In genomic region chrX:135086197-135086854, GRCh38 we compare ENCODE assay signal across 9 cellular contexts. TPM values are rescaled to one million over a fixed set of nuclear protein-coding genes. Genes with fewer than 3 reads are reported as not detected.
DNase-seq lines count a peak whose midpoint lies in the region; ATAC-seq and TF ChIP-seq lines count a peak whose summit lies in the region.
"Had no signal": no experiment of that assay in that cellular context is flagged by ENCODE, and none has a peak within 500 bp of the region (broad histone marks: within the 10 kb centered on the region; RNA-seq: fewer than 3 reads in every experiment).

No MANE protein-coding gene starts in this region.

- ATAC-seq in GM21515 (IDR thresholded peaks at IDR 0.05; ENCODE audit: unreplicated experiment) = peak; percentile 87
- ATAC-seq in right cardiac atrium = peak; percentile 56 to 74

- peak overlapping the region; percentile 67; the same call in 1 of the 2 replicates for H2AFZ ChIP-seq in OCI-LY7 (ENCODE audit: low read length)

- peaks cover 12% of the 10 kb centered on the region for H3K27me3 ChIP-seq in adrenal gland
- no peaks in the 10 kb centered on the region for H3K27me3 ChIP-seq in right cardiac atrium (ENCODE audit: control insufficient read depth, insufficient read depth)

- peak; percentile 77 for TF ChIP-seq CTCF in OCI-LY7 (conservative IDR thresholded peaks at IDR 0.05; ENCODE audit: low read length)
- TF ChIP-seq CTCF in adrenal gland (IDR thresholded peaks at IDR 0.05) = peak; percentile 31 to 62 (median 46)

- no peaks in the 10 kb centered on the region for H3K79me2 ChIP-seq in OCI-LY7 (ENCODE audit: insufficient read depth, low read depth, low read length)

- no peak overlapping the region for H3K27ac ChIP-seq in OCI-LY7 (ENCODE audit: low read depth, low read length, poor library complexity, severe bottlenecking)
- no peak overlapping the region for H3K27ac ChIP-seq in adrenal gland
- H3K27ac ChIP-seq in right cardiac atrium (ENCODE audit: low read length) = no peak overlapping the region

- intact Hi-C loops in OCI-LY7 (cut with micrococcal nuclease; ENCODE audit: unreplicated experiment) = loop anchor here (2.0 kb wide), 1 partner anchor 122 kb away; no protein-coding TSS in a partner anchor
- intact Hi-C loops in adrenal gland (cut with DNase I) = loop anchor here in 1 of 2 donors (5.0 kb wide), 1 partner anchor 119 kb away; no protein-coding TSS in a partner anchor
- intact Hi-C loops in right cardiac atrium (cut with DNase I) = loop anchor here in 1 of 4 donors (10.0 kb wide), 1 partner anchor 122 kb away; no protein-coding TSS in a partner anchor

- POLR2A ChIA-PET in OCI-LY7 (lab: Charles Lee) = no interaction called here

- DNase-seq in NCI-H1417 (lab: John Stamatoyannopoulos, UW) = peak; percentile 52 to 84 (median 78)
- no peak for DNase-seq in NCI-H1417 treated with DMSO at 0.1 percent for 48 hours (lab: John Stamatoyannopoulos, UW)
- DNase-seq in HuH-7 (ENCODE audit: low spot score) = peak; percentile 49
- peak; percentile 71 for DNase-seq in OCI-LY7 (ENCODE audit: low spot score)
- DNase-seq in adrenal gland = peak in 6 of 7 donors; percentile 31 to 55 (median 46)
- DNase-seq in right cardiac atrium = no peak
- DNase-seq in smooth muscle cell of the brain vasculature (ENCODE audit: low read depth, low spot score) = peak; percentile 24

- H4K20me1 ChIP-seq in OCI-LY7 (ENCODE audit: insufficient read depth, low read length) = no peaks in the 10 kb centered on the region

- H3K4me3 ChIP-seq in OCI-LY7 (ENCODE audit: low read depth, low read length, poor library complexity, severe bottlenecking) = no peak overlapping the region
- H3K4me3 ChIP-seq in adrenal gland = no peak overlapping the region
- no peak overlapping the region for H3K4me3 ChIP-seq in right cardiac atrium (ENCODE audit: low read length)

- no TSS peak for BruUV-seq in OCI-LY7 (replicated peaks; lab: Mats Ljungman, UMichigan)

- no peak overlapping the region for H3K4me2 ChIP-seq in OCI-LY7 (ENCODE audit: low read length)

- H3K36me3 ChIP-seq in OCI-LY7 (ENCODE audit: insufficient read depth, low read length) (no peaks in the 10 kb centered on the region), adrenal gland (replicated peaks in 1 of 2) (no peaks in the 10 kb centered on the region)

- TF ChIP-seq POLR2A in adrenal gland (IDR thresholded peaks at IDR 0.05) = no peak

- CTCF ChIA-PET in OCI-LY7 (lab: Charles Lee; ENCODE audit: unreplicated experiment) = no interaction called here

- WGBS in adrenal gland, 4 donors = 0 to 9% (median 4%) methylated on average over 4 of the region's 4 CpGs
- 5% methylated on average over 4 of the region's 4 CpGs for WGBS in right cardiac atrium

- H3K9me2 ChIP-seq in OCI-LY7 (ENCODE audit: insufficient read depth, low read length) = no peaks in the 10 kb centered on the region

- H3K9me3 ChIP-seq in OCI-LY7 (ENCODE audit: low read length) (no peaks in the 10 kb centered on the region), adrenal gland (replicated peaks in 1 of 3) (no peaks in the 10 kb centered on the region), right cardiac atrium (ENCODE audit: control insufficient read depth, low read length) (no peaks in the 10 kb centered on the region)

- H3K4me1 ChIP-seq in OCI-LY7 (ENCODE audit: insufficient read depth, low read length, poor library complexity, severe bottlenecking) (no peaks in the 10 kb centered on the region), adrenal gland (replicated peaks in 1 of 2) (no peaks in the 10 kb centered on the region), right cardiac atrium (ENCODE audit: control insufficient read depth, insufficient read depth, low read length) (no peaks in the 10 kb centered on the region)

RNA-seq across cellular contexts. Expression of gene SMIM10L2B, which starts 12.2 kb away (rescaled TPM):
- 0.13 TPM in 1 of 2 replicates, not detected in the other for total RNA-seq in OCI-LY7 (2014; rRNA removed; shearing (Covaris generic))
- not detected in 2 replicates for total RNA-seq in OCI-LY7 (2022)
- total RNA-seq in adrenal gland = 1 to 10 TPM; 2.8 to 7.6 (median 4.4) TPM
- polyA plus RNA-seq in adrenal gland = 1 to 10 TPM; 2.5 to 6.3 (median 4.6) TPM
- total RNA-seq in right cardiac atrium = 10 to 100 TPM; 11.4 to 18.9 (median 15.4) TPM
- 19.2 TPM for polyA plus RNA-seq in right cardiac atrium

RNA-seq across cellular contexts. Expression of gene ETDB, which starts 34.0 kb away (rescaled TPM):
- total RNA-seq in OCI-LY7 (2014; rRNA removed; shearing (Covaris generic)) = not detected in 2 replicates
- total RNA-seq in OCI-LY7 (2022) (not detected in 2 replicates), adrenal gland (not detected), right cardiac atrium (not detected)
- polyA plus RNA-seq in adrenal gland (not detected), right cardiac atrium (not detected)
- total RNA-seq: urinary bladder had no signal
- polyA plus RNA-seq: urinary bladder had no signal

RNA-seq across cellular contexts. Expression of gene RTL8A, which starts 34.4 kb away (rescaled TPM):
- total RNA-seq in OCI-LY7 (2014; rRNA removed; shearing (Covaris generic)) = not detected in 2 replicates
- total RNA-seq in OCI-LY7 (2022) (not detected in 2 replicates), adrenal gland (10 to 100 TPM; 36.8 to 53.3 (median 43.1) TPM), right cardiac atrium (10 to 100 TPM; 28.1 to 40.5 (median 33.0) TPM)
- polyA plus RNA-seq in adrenal gland (100 to 1,000 TPM in 2 of 3 donors, 10 to 100 TPM in 1; 76.4 to 232 (median 161) TPM), right cardiac atrium (76.4 TPM)

RNA-seq across cellular contexts. Expression of gene RTL8C, which starts 54.2 kb away (rescaled TPM):
- not detected in 2 replicates for total RNA-seq in OCI-LY7 (2014; rRNA removed; shearing (Covaris generic))
- total RNA-seq in OCI-LY7 (2022) (not detected in 2 replicates), adrenal gland (100 to 1,000 TPM in 6 of 8 donors, 10 to 100 TPM in 2; 79.5 to 184 (median 158) TPM), right cardiac atrium (100 to 1,000 TPM; 203 to 266 (median 226) TPM)
- polyA plus RNA-seq in adrenal gland (100 to 1,000 TPM; 188 to 279 (median 229) TPM), right cardiac atrium (384 TPM)

Comparison
In these comparisons a context has a peak if more than half of its experiments do, and no peak if none do; other contexts are left out.
1. DNase-seq: peak in NCI-H1417 (3 of 3), HuH-7 (single experiment), OCI-LY7 (single experiment), adrenal gland (6 of 7) and smooth muscle cell of the brain vasculature (single experiment); none in NCI-H1417 treated with DMSO at 0.1 percent for 48 hours (single experiment) and right cardiac atrium (0 of 3).
2. RNA of gene RTL8A, which starts 34.4 kb away (total RNA-seq): 36.8 to 53.3 TPM in adrenal gland and 28.1 to 40.5 TPM in right cardiac atrium; not detected in OCI-LY7; every median in the first group is over 10 times any median in the second.